Comparison of ENCODE assay signal across 29 cellular contexts in the genomic region with DNA sequence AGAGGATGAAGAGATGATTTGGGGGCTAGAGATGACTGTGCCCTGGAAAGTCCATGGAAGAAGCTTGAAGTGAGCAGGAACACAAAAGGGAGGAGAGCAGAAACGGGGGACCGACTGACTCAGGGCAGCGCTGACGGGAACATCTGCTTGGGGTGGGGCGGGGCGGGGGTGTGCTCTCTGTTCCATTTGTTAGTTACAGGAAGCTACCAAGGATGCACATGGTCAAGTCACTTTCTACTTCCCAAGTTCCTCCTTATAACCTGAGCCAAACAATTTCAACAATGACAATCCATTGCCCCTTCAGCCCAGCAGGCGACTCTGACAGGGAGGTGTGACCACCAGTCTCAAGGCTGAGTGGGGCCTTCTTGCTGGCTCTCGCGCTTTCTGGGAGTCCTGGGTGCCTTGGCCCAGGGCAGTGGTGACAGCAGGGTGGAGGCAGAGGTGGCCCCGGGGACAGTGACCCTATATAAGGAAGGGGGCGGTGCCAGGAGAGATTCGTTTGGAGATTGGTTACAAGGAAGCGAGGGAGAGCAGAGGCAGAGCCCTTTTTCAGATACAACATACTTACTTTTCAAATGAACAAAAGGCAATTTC. TPM values are rescaled to one million over a fixed set of nuclear protein-coding genes. Genes with fewer than 3 reads are reported as not detected.
DNase-seq lines count a peak whose midpoint lies in the region; ATAC-seq and TF ChIP-seq lines count a peak whose summit lies in the region.
"Had no signal": no experiment of that assay in that cellular context is flagged by ENCODE, and none has a peak within 500 bp of the region (broad histone marks: within the 10 kb centered on the region; RNA-seq: fewer than 3 reads in every experiment).

No MANE protein-coding gene starts in this region.

- CTCF ChIA-PET in Caco-2 (lab: Charles Lee) = no interaction called here

- TF ChIP-seq CTCF in right atrium auricular region (IDR thresholded peaks at IDR 0.05) = no peak
- TF ChIP-seq CTCF in Caco-2 (IDR thresholded peaks at IDR 0.05; ENCODE audit: insufficient read depth in 1 of 2, low read depth in 1 of 2, low read length in 1 of 2, severe bottlenecking in 1 of 2, unreplicated experiment in 1 of 2) = no peak
- no peak for TF ChIP-seq CTCF in coronary artery (IDR thresholded peaks at IDR 0.05)
- TF ChIP-seq CTCF in nephron progenitor cell (IDR thresholded peaks at IDR 0.05) = no peak

- H2AK5ac ChIP-seq in neuronal stem cell (ENCODE audit: low read depth, low read length) = no peak overlapping the region

- no peak overlapping the region for H3K9ac ChIP-seq in neuronal stem cell (ENCODE audit: low read depth, low read length, poor library complexity)
- H3K9ac ChIP-seq: neural progenitor cell had no signal

- no peak for DNase-seq in Right ventricle myocardium superior
- no peak for DNase-seq in right atrium auricular region (ENCODE audit: low spot score)
- peak in 1 of 2 experiments; percentile 11 for DNase-seq in Caco-2
- DNase-seq in coronary artery (ENCODE audit: low spot score) = peak; percentile 68
- DNase-seq in neuronal stem cell (ENCODE audit: low spot score) = no peak
- DNase-seq in cortex of kidney (lab: John Stamatoyannopoulos, UW) = no peak
- DNase-seq in nephron progenitor cell = no peak
- no peak for DNase-seq in NCI-H1105 (lab: John Stamatoyannopoulos, UW)
- DNase-seq: activated CD4-positive, alpha-beta T cell treated with anti-CD3 and anti-CD28 coated beads for 4 hours; activated naive CD8-positive, alpha-beta T cell treated with anti-CD3 and anti-CD28 coated beads, Interleukin-2, amount 10 ng/mL, durations not matched to agents 7 days and 5 days; DMS53; foreskin fibroblast; H9; NCI-H146; NCI-H2107; NCI-H345; NCI-H69; SIG-M5; stimulated activated CD4-positive, alpha-beta T cell treated with anti-CD3 and anti-CD28 coated beads, Interleukin-2, amount 100 ng/mL, for 24 hours; stimulated activated naive CD8-positive, alpha-beta T cell treated with anti-CD3 and anti-CD28 coated beads, Interleukin-15, Interleukin-2, amounts not matched to agents 100 U/mL and 50 U/mL, for 24 hours; T-helper 9 cell; testis; uterus; WERI-Rb-1 had no signal

- no peaks in the 10 kb centered on the region for H3K9me3 ChIP-seq in right atrium auricular region
- no peaks in the 10 kb centered on the region for H3K9me3 ChIP-seq in Caco-2
- H3K9me3 ChIP-seq in neuronal stem cell (replicated peaks in 1 of 2; ENCODE audit: control insufficient read depth in 2 of 2, insufficient read depth in 1 of 2, low read depth in 1 of 2, low read length in 2 of 2) = peaks cover 0 to 2% of the 10 kb centered on the region in 2 donors
- H3K9me3 ChIP-seq: Peyer's patch, testis, uterus had no signal

- intact Hi-C loops in Right ventricle myocardium superior (cut with DNase I) = no loop called here
- intact Hi-C loops in Caco-2 (cut with micrococcal nuclease; ENCODE audit: unreplicated experiment) = no loop called here

- H3K9me3 Mint-ChIP-seq in Caco-2 (ENCODE audit: unreplicated experiment) = no peaks in the 10 kb centered on the region
- H3K9me3 Mint-ChIP-seq in nephron progenitor cell = peaks cover 4% of the 10 kb centered on the region
- H3K9me3 Mint-ChIP-seq: H9 had no signal

- H3K36me3 ChIP-seq in right atrium auricular region (no peaks in the 10 kb centered on the region), Caco-2 (ENCODE audit: control insufficient read depth, insufficient read depth, low read length) (no peaks in the 10 kb centered on the region), neuronal stem cell (replicated peaks in 1 of 2; ENCODE audit: control insufficient read depth in 2 of 2, insufficient read depth in 2 of 2, low read length in 2 of 2) (peaks cover 2 to 22% of the 10 kb centered on the region in 2 donors)
- H3K36me3 ChIP-seq: neural progenitor cell, uterus, WERI-Rb-1 had no signal

- H3K27ac Mint-ChIP-seq in Caco-2 (ENCODE audit: unreplicated experiment) (peak overlapping the region; percentile 56), nephron progenitor cell (no peak overlapping the region)
- H3K27ac Mint-ChIP-seq: activated naive CD8-positive, alpha-beta T cell treated with anti-CD3 and anti-CD28 coated beads, Interleukin-2, amount 10 ng/mL, durations not matched to agents 7 days and 5 days; H9; neural progenitor cell had no signal

- H2BK120ac ChIP-seq in neuronal stem cell (ENCODE audit: low read depth, low read length) = no peak overlapping the region

- H3K4me3 ChIP-seq in right atrium auricular region (no peak overlapping the region), Caco-2 (ENCODE audit: low read depth, low read length) (no peak overlapping the region), coronary artery (no peak overlapping the region), neuronal stem cell (ENCODE audit: low read length in 2 of 2) (no peak overlapping the region)
- H3K4me3 ChIP-seq: neural progenitor cell, Peyer's patch, testis, uterus had no signal

- H3K18ac ChIP-seq in neuronal stem cell (ENCODE audit: low read length) = no peak overlapping the region

- POLR2A ChIA-PET in Caco-2 (lab: Charles Lee) = no interaction called here

- H2AFZ ChIP-seq in neuronal stem cell (ENCODE audit: low read length) = no peak overlapping the region
- H2AFZ ChIP-seq: neural progenitor cell had no signal

- BruUV-seq in Caco-2 (replicated peaks; lab: Mats Ljungman, UMichigan) = no TSS peak

- H3K14ac ChIP-seq in neuronal stem cell (ENCODE audit: low read length) = no peak overlapping the region

- H3K4me3 Mint-ChIP-seq in Caco-2 (ENCODE audit: unreplicated experiment) (no peak overlapping the region), nephron progenitor cell (no peak overlapping the region)
- H3K4me3 Mint-ChIP-seq: activated naive CD8-positive, alpha-beta T cell treated with anti-CD3 and anti-CD28 coated beads, Interleukin-2, amount 10 ng/mL, durations not matched to agents 7 days and 5 days; H9; neural progenitor cell had no signal

- H3K79me1 ChIP-seq in neuronal stem cell (ENCODE audit: low read depth, low read length) = no peaks in the 10 kb centered on the region

- H2BK5ac ChIP-seq in neuronal stem cell (ENCODE audit: low read length) = no peak overlapping the region

- H3K36me3 Mint-ChIP-seq in Caco-2 (ENCODE audit: insufficient read depth, unreplicated experiment) (peaks cover 18% of the 10 kb centered on the region), nephron progenitor cell (ENCODE audit: low read depth) (peaks cover 68% of the 10 kb centered on the region)

- H3K4me1 Mint-ChIP-seq in Caco-2 (ENCODE audit: low read depth, unreplicated experiment) = peaks cover 19% of the 10 kb centered on the region
- H3K4me1 Mint-ChIP-seq in nephron progenitor cell = peaks cover 28% of the 10 kb centered on the region
- H3K4me1 Mint-ChIP-seq: activated naive CD8-positive, alpha-beta T cell treated with anti-CD3 and anti-CD28 coated beads, Interleukin-2, amount 10 ng/mL, durations not matched to agents 7 days and 5 days had no signal

- H3K4me1 ChIP-seq in right atrium auricular region (no peaks in the 10 kb centered on the region), Caco-2 (peaks cover 18% of the 10 kb centered on the region), neuronal stem cell (ENCODE audit: control insufficient read depth in 2 of 2, insufficient read depth in 1 of 2, low read depth in 1 of 2, low read length in 2 of 2) (peaks cover 0 to 7% of the 10 kb centered on the region in 2 donors)
- H3K4me1 ChIP-seq: Peyer's patch, testis, uterus had no signal

- no peak overlapping the region for H4K8ac ChIP-seq in neuronal stem cell (ENCODE audit: low read depth, low read length)

- ATAC-seq in Right ventricle myocardium superior (ENCODE audit: poor library complexity) = peak; percentile 48
- ATAC-seq: esophagus mucosa; stimulated activated naive CD8-positive, alpha-beta T cell treated with anti-CD3 and anti-CD28 coated beads, Interleukin-15, Interleukin-2, amounts not matched to agents 100 U/mL and 50 U/mL, for 24 hours had no signal

- H3K4ac ChIP-seq in neuronal stem cell (ENCODE audit: low read length) = no peak overlapping the region

- H4K91ac ChIP-seq in neuronal stem cell (ENCODE audit: low read depth, low read length, poor library complexity) = no peak overlapping the region

- H3K27me3 Mint-ChIP-seq in Caco-2 (ENCODE audit: insufficient read depth, unreplicated experiment) (no peaks in the 10 kb centered on the region), nephron progenitor cell (ENCODE audit: low read depth, poor library complexity) (no peaks in the 10 kb centered on the region)

- H3K27ac ChIP-seq in right atrium auricular region (no peak overlapping the region), coronary artery (no peak overlapping the region), neuronal stem cell (replicated peaks; ENCODE audit: low read length) (no peak overlapping the region)
- H3K27ac ChIP-seq: neural progenitor cell, Peyer's patch, testis, uterus, WERI-Rb-1 had no signal

- no CpG with 5 or more reads among the region's 13 CpGs for WGBS in neuronal stem cell (ENCODE audit: extremely low coverage in 2 of 2, insufficient read length in 2 of 2, insufficient replicate concordance in 1 of 2), 2 donors

- H3K4me2 ChIP-seq in neuronal stem cell (ENCODE audit: insufficient read depth, low read length, poor library complexity, severe bottlenecking) = no peak overlapping the region
- H3K4me2 ChIP-seq: neural progenitor cell had no signal

- no peak overlapping the region for H2BK15ac ChIP-seq in neuronal stem cell (ENCODE audit: low read length)

- H3K27me3 ChIP-seq in right atrium auricular region = no peaks in the 10 kb centered on the region
- H3K27me3 ChIP-seq in Caco-2 (replicated peaks; ENCODE audit: control insufficient read depth, insufficient read depth, low read length) = no peaks in the 10 kb centered on the region
- no peaks in the 10 kb centered on the region for H3K27me3 ChIP-seq in neuronal stem cell (ENCODE audit: control insufficient read depth in 3 of 3, insufficient read depth in 3 of 3, low read depth in 1 of 3, low read length in 3 of 3)
- H3K27me3 ChIP-seq: neural progenitor cell, Peyer's patch, testis, uterus had no signal

- peak overlapping the region; percentile 46 for H2BK12ac ChIP-seq in neuronal stem cell (ENCODE audit: low read length)

- H3K23ac ChIP-seq in neuronal stem cell (ENCODE audit: low read depth, low read length, poor library complexity) = peak overlapping the region; percentile 96

RNA-seq across cellular contexts. Expression of gene CLEC2L, which starts 39.6 kb away (rescaled TPM):
- total RNA-seq in Right ventricle myocardium superior (0.83 TPM), right atrium auricular region (not detected), Caco-2 (2022) (not detected in 2 replicates)
- 1.5 TPM for polyA plus RNA-seq in neuronal stem cell (2013, experiment 1 of 2)
- polyA plus RNA-seq in neuronal stem cell (2013, experiment 2 of 2) = 1.6 TPM
- total RNA-seq: A673; activated naive CD8-positive, alpha-beta T cell treated with anti-CD3 and anti-CD28 coated beads, Interleukin-2, amount 10 ng/mL, durations not matched to agents 7 days and 5 days; aorta; esophagus mucosa; Peyer's patch had no signal
- polyA plus RNA-seq: aorta had no signal
